ENCODE assay signal across 19 cellular contexts in the genomic region with DNA sequence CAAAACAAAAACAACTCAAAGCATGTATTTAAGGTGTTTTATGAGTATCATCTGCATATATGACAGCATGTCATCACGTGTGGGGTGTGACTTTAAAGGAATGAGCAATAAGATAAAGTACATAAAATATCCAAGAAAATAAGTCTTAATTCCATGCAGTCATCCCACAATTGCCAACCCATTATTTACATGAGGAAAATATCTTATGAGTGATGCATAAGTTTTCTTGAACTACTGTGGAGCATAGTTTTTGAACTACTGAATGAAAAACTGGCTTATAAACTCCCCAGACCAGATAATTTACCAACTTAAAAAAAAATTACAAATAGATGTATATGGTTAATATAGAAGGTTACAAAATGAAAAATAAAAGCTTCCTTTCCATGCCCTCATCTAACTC. TPM values are rescaled to one million over a fixed set of nuclear protein-coding genes. Genes with fewer than 3 reads are reported as not detected.
DNase-seq lines count a peak whose midpoint lies in the region; ATAC-seq, FAIRE-seq and TF ChIP-seq lines count a peak whose summit lies in the region.
"Had no signal": no experiment of that assay in that cellular context is flagged by ENCODE, and none has a peak within 500 bp of the region (broad histone marks: within the 10 kb centered on the region; RNA-seq: fewer than 3 reads in every experiment).

No MANE protein-coding gene starts in this region.

- dilution Hi-C loops in IMR-90 (cut with HindIII; ENCODE audit: low sequenced_read_pairs, unreplicated experiment) = no loop called here

- no TSS peak for BruUV-seq in IMR-90 (replicated peaks; lab: Mats Ljungman, UMichigan)

- H3K9ac ChIP-seq in IMR-90 (ENCODE audit: low read depth, low read length) = no peak overlapping the region

- peak overlapping the region; percentile 4; the same call in 1 of the 2 replicates for H3K23ac ChIP-seq in IMR-90 (ENCODE audit: low read depth, low read length)

- H3K4me2 ChIP-seq in IMR-90 (ENCODE audit: low read depth, low read length) = no peak overlapping the region

- H3K14ac ChIP-seq in IMR-90 (replicated peaks; ENCODE audit: low read depth, low read length) = no peak overlapping the region

- H3K27me3 Mint-ChIP-seq in activated T-cell treated with anti-CD3 and anti-CD28 coated beads, Interleukin-2, amount 50 U/mL, for 24 hours = no peaks in the 10 kb centered on the region
- no peaks in the 10 kb centered on the region for H3K27me3 Mint-ChIP-seq in activated T-cell treated with anti-CD3 and anti-CD28 coated beads, Interleukin-2, amount 50 U/mL, for 72 hours (ENCODE audit: low read depth)
- H3K27me3 Mint-ChIP-seq: CD4-positive, alpha-beta T cell had no signal

- H3K9me3 ChIP-seq in IMR-90 (ENCODE audit: control insufficient read depth, insufficient read depth, low read length) = no peaks in the 10 kb centered on the region
- H3K9me3 ChIP-seq: BE2C, Caco-2, HAP-1 had no signal

- H4K8ac ChIP-seq in IMR-90 (ENCODE audit: low read depth in 2 of 2, low read length in 2 of 2) = no peak overlapping the region

- H3K56ac ChIP-seq in IMR-90 (ENCODE audit: extremely low read depth, insufficient read depth, low read length) = no peak overlapping the region

- CTCF ChIA-PET in IMR-90 (lab: Yijun Ruan, JAX) = interaction anchor here (1.4 kb wide), 1 partner anchor 203 kb away, joined by 4 read pairs; no protein-coding TSS in a partner anchor

- no peak for TF ChIP-seq POLR2A in IMR-90 (IDR thresholded peaks at IDR 0.05; ENCODE audit: low read depth, low read length)

- no peak overlapping the region for H2BK20ac ChIP-seq in IMR-90 (ENCODE audit: low read depth, low read length)

- H2AK9ac ChIP-seq in IMR-90 (replicated peaks; ENCODE audit: low read depth, low read length, poor library complexity) = no peak overlapping the region

- no peak for FAIRE-seq in RCC 7860 (lab: Jason Lieb, UNC)
- FAIRE-seq: D721Med, GM12878, K562 had no signal

- WGBS in IMR-90 (ENCODE audit: extremely low coverage in 2 of 2, insufficient read length in 1 of 2), 2 experiments = no CpG with 5 or more reads among the region's 1 CpG

- peaks cover 82% of the 10 kb centered on the region for H3K36me3 Mint-ChIP-seq in activated T-cell treated with anti-CD3 and anti-CD28 coated beads, Interleukin-2, amount 50 U/mL, for 24 hours (ENCODE audit: low read depth)
- H3K36me3 Mint-ChIP-seq in activated T-cell treated with anti-CD3 and anti-CD28 coated beads, Interleukin-2, amount 50 U/mL, for 72 hours (ENCODE audit: insufficient read depth in 2 of 2) = peaks cover 6 to 23% of the 10 kb centered on the region in 2 donors

- no peak overlapping the region for H3K4me3 Mint-ChIP-seq in activated T-cell treated with anti-CD3 and anti-CD28 coated beads, Interleukin-2, amount 50 U/mL, for 24 hours
- no peak overlapping the region for H3K4me3 Mint-ChIP-seq in activated T-cell treated with anti-CD3 and anti-CD28 coated beads, Interleukin-2, amount 50 U/mL, for 72 hours
- H3K4me3 Mint-ChIP-seq: CD4-positive, alpha-beta T cell had no signal

- peaks cover 5% of the 10 kb centered on the region for H3K4me1 ChIP-seq in IMR-90 (ENCODE audit: control insufficient read depth, insufficient read depth, low read length)
- H3K4me1 ChIP-seq: BE2C, Caco-2, HAP-1 had no signal

- H3K27ac ChIP-seq in IMR-90 (ENCODE audit: insufficient read depth, low read length) = no peak overlapping the region
- H3K27ac ChIP-seq: HL-60 had no signal

- TF ChIP-seq CTCF in IMR-90 (conservative IDR thresholded peaks at IDR 0.05; ENCODE audit: low read depth, low read length) = no peak

- POLR2A ChIA-PET in IMR-90 (lab: Charles Lee; ENCODE audit: unreplicated experiment) = no interaction called here

- no peak for TF ChIP-seq RAD21 in IMR-90 (IDR thresholded peaks at IDR 0.05; ENCODE audit: low read length)

- H3K27ac Mint-ChIP-seq in activated T-cell treated with anti-CD3 and anti-CD28 coated beads, Interleukin-2, amount 50 U/mL, for 24 hours = peak overlapping the region; percentile 47
- H3K27ac Mint-ChIP-seq in activated T-cell treated with anti-CD3 and anti-CD28 coated beads, Interleukin-2, amount 50 U/mL, for 72 hours = no peak overlapping the region

- H2BK120ac ChIP-seq in IMR-90 (ENCODE audit: low read depth, low read length) = no peak overlapping the region

- H3K9me3 Mint-ChIP-seq in activated T-cell treated with anti-CD3 and anti-CD28 coated beads, Interleukin-2, amount 50 U/mL, for 24 hours = no peaks in the 10 kb centered on the region
- H3K9me3 Mint-ChIP-seq in activated T-cell treated with anti-CD3 and anti-CD28 coated beads, Interleukin-2, amount 50 U/mL, for 72 hours = no peaks in the 10 kb centered on the region
- H3K9me3 Mint-ChIP-seq: CD4-positive, alpha-beta T cell had no signal

- H3K4me1 Mint-ChIP-seq in activated T-cell treated with anti-CD3 and anti-CD28 coated beads, Interleukin-2, amount 50 U/mL, for 24 hours (ENCODE audit: low read depth) = peaks cover 16% of the 10 kb centered on the region
- H3K4me1 Mint-ChIP-seq in activated T-cell treated with anti-CD3 and anti-CD28 coated beads, Interleukin-2, amount 50 U/mL, for 72 hours (ENCODE audit: low read depth) = peaks cover 16% of the 10 kb centered on the region

- H2BK15ac ChIP-seq in IMR-90 (ENCODE audit: low read depth, low read length) = no peak overlapping the region

- no peak overlapping the region for H3K4ac ChIP-seq in IMR-90 (ENCODE audit: low read depth, low read length)

- peaks cover 12 to 39% of the 10 kb centered on the region in 2 experiments; a peak in 3 of 4 replicates for H3K79me1 ChIP-seq in IMR-90 (ENCODE audit: low read depth in 1 of 2, low read length in 2 of 2)

- H3K9me1 ChIP-seq in IMR-90 (ENCODE audit: insufficient read depth, low read length) = peaks cover 7% of the 10 kb centered on the region

- no peak for DNase-seq in activated T-cell treated with anti-CD3 and anti-CD28 coated beads, Interleukin-2, amount 50 U/mL, for 24 hours
- DNase-seq in activated T-cell treated with anti-CD3 and anti-CD28 coated beads, Interleukin-2, amount 50 U/mL, for 72 hours = no peak
- DNase-seq in ELR (ENCODE audit: low read depth) (peak; percentile 30), IMR-90 (peak; percentile 58), fibroblast of peridontal ligament (ENCODE audit: extremely low read depth) (peak; percentile 20), RCC 7860 (ENCODE audit: low spot score) (no peak)
- no peak for DNase-seq in activated CD4-positive, alpha-beta T cell treated with anti-CD3 and anti-CD28 coated beads, Interleukin-2, amount 50 U/mL, for 1 hour
- no peak for DNase-seq in activated CD4-positive, alpha-beta T cell treated with anti-CD3 and anti-CD28 coated beads, Interleukin-2, amount 50 U/mL, for 4 hours
- DNase-seq: 8988T; BE2C; C1 segment of cervical spinal cord; Caco-2; CD4-positive, alpha-beta T cell; DMS79 had no signal

- no peak for ATAC-seq in activated T-cell treated with anti-CD3 and anti-CD28 coated beads, Interleukin-2, amount 50 U/mL, for 72 hours (replicated peaks in 1 of 2)
- ATAC-seq in IMR-90 (ENCODE audit: low read depth) = peak; percentile 69
- ATAC-seq: GM12878 had no signal

- H4K20me1 ChIP-seq in IMR-90 (ENCODE audit: insufficient read depth, low read length) = no peaks in the 10 kb centered on the region; the same call in 1 of the 2 replicates

- H3K36me3 ChIP-seq in IMR-90 (ENCODE audit: control insufficient read depth, insufficient read depth, low read length) = peaks cover 32% of the 10 kb centered on the region

- no peak overlapping the region for H4K5ac ChIP-seq in IMR-90 (ENCODE audit: low read depth, low read length)

- H3K18ac ChIP-seq in IMR-90 (ENCODE audit: low read depth, low read length) = no peak overlapping the region

- H3K4me3 ChIP-seq in IMR-90 (ENCODE audit: insufficient read depth, low read depth, low read length) = no peak overlapping the region
- H3K4me3 ChIP-seq: GM12878, HAP-1, K562 had no signal

- no peak overlapping the region for H4K91ac ChIP-seq in IMR-90 (ENCODE audit: insufficient read depth, low read depth, low read length)

- no peak overlapping the region for H2AK5ac ChIP-seq in IMR-90 (ENCODE audit: low read depth, low read length)

- in situ Hi-C loops in IMR-90 (cut with MboI; ENCODE audit: low sequenced_read_pairs) = no loop called here

- H2BK5ac ChIP-seq in IMR-90 (ENCODE audit: low read depth, low read length, poor library complexity, severe bottlenecking) = no peak overlapping the region

- no peaks in the 10 kb centered on the region for H3K27me3 ChIP-seq in IMR-90 (ENCODE audit: control insufficient read depth, insufficient read depth, low read length)
- H3K27me3 ChIP-seq: BE2C had no signal

- H2AFZ ChIP-seq in IMR-90 (replicated peaks; ENCODE audit: low read length, poor library complexity) = no peak overlapping the region

- intact Hi-C loops in IMR-90 (cut with micrococcal nuclease) = no loop called here

TF ChIP-seq in IMR-90, 13 proteins besides CTCF, POLR2A, EP300 and RAD21 (continues in another document):
- peak; percentile 76 for TF ChIP-seq BHLHE40 (IDR thresholded peaks at IDR 0.05; ENCODE audit: low read depth, low read length)
- TF ChIP-seq NFE2L2 (IDR thresholded peaks at IDR 0.05; ENCODE audit: low read depth, low read length) = no peak
- no peak for TF ChIP-seq SMC3 (IDR thresholded peaks at IDR 0.05; ENCODE audit: low read depth, low read length)
- TF ChIP-seq MXI1 (IDR thresholded peaks at IDR 0.05; ENCODE audit: borderline replicate concordance, low read depth, low read length) = no peak

RNA-seq across cellular contexts. Expression of gene MTMR11, which starts 29.7 kb away (rescaled TPM):
- 1 to 10 TPM; 6.9 to 9.2 TPM for total RNA-seq in activated T-cell treated with anti-CD3 and anti-CD28 coated beads, Interleukin-2, amount 50 U/mL, for 72 hours
- 1.7 and 2.0 TPM in 2 replicates for total RNA-seq in IMR-90 (2012; rRNA removed)
- polyA plus RNA-seq in IMR-90 (2012; rRNA removed) = 14.3 and 14.6 TPM in 2 replicates
- 4.5 and 6.0 TPM in 2 replicates for polyA plus RNA-seq in IMR-90 (2012; cell fraction: cytosol; rRNA removed)
- polyA plus RNA-seq in IMR-90 (2012; cell fraction: nucleus; rRNA removed; ENCODE audit: low replicate concordance) = 64.8 and 76.3 TPM in 2 replicates

RNA-seq across cellular contexts. Expression of gene SF3B4, which starts 38.8 kb away (rescaled TPM):
- 10 to 100 TPM; 59.7 to 74.4 TPM for total RNA-seq in activated T-cell treated with anti-CD3 and anti-CD28 coated beads, Interleukin-2, amount 50 U/mL, for 72 hours
- 6.6 and 11.4 TPM in 2 replicates for total RNA-seq in IMR-90 (2012; rRNA removed)
- polyA plus RNA-seq in IMR-90 (2012; rRNA removed) = 62.6 and 64.4 TPM in 2 replicates
- polyA plus RNA-seq in IMR-90 (2012; cell fraction: cytosol; rRNA removed) = 29.9 and 58.3 TPM in 2 replicates
- 49.8 and 67.0 TPM in 2 replicates for polyA plus RNA-seq in IMR-90 (2012; cell fraction: nucleus; rRNA removed; ENCODE audit: low replicate concordance)

RNA-seq across cellular contexts. Expression of gene OTUD7B, which starts 44.1 kb away (rescaled TPM):
- 10 to 100 TPM; 30.3 to 34.8 TPM for total RNA-seq in activated T-cell treated with anti-CD3 and anti-CD28 coated beads, Interleukin-2, amount 50 U/mL, for 72 hours
- total RNA-seq in IMR-90 (2012; rRNA removed) = 18.1 and 18.6 TPM in 2 replicates
- 6.9 and 7.5 TPM in 2 replicates for polyA plus RNA-seq in IMR-90 (2012; rRNA removed)
- 1.9 and 5.8 TPM in 2 replicates for polyA plus RNA-seq in IMR-90 (2012; cell fraction: cytosol; rRNA removed)
- 2.8 and 4.6 TPM in 2 replicates for polyA plus RNA-seq in IMR-90 (2012; cell fraction: nucleus; rRNA removed; ENCODE audit: low replicate concordance)

RNA-seq across cellular contexts. Expression of gene SV2A, which starts 48.8 kb away (rescaled TPM):
- total RNA-seq in activated T-cell treated with anti-CD3 and anti-CD28 coated beads, Interleukin-2, amount 50 U/mL, for 72 hours = 10 to 100 TPM; 13.0 to 14.8 TPM
- 15.4 and 16.4 TPM in 2 replicates for total RNA-seq in IMR-90 (2012; rRNA removed)
- 18.1 and 19.6 TPM in 2 replicates for polyA plus RNA-seq in IMR-90 (2012; rRNA removed)
- polyA plus RNA-seq in IMR-90 (2012; cell fraction: cytosol; rRNA removed) = 14.5 and 15.6 TPM in 2 replicates
- polyA plus RNA-seq in IMR-90 (2012; cell fraction: nucleus; rRNA removed; ENCODE audit: low replicate concordance) = 22.0 and 25.1 TPM in 2 replicates

Comparison
In these comparisons a context has a peak if more than half of its experiments do, and no peak if none do; other contexts are left out.
1. DNase-seq: peak in ELR (single experiment), IMR-90 (single experiment) and fibroblast of peridontal ligament (single experiment); none in activated T-cell treated with anti-CD3 and anti-CD28 coated beads, Interleukin-2, amount 50 U/mL, for 24 hours (single experiment), activated T-cell treated with anti-CD3 and anti-CD28 coated beads, Interleukin-2, amount 50 U/mL, for 72 hours (0 of 2), activated CD4-positive, alpha-beta T cell treated with anti-CD3 and anti-CD28 coated beads, Interleukin-2, amount 50 U/mL, for 1 hour (single experiment), RCC 7860 (single experiment) and activated CD4-positive, alpha-beta T cell treated with anti-CD3 and anti-CD28 coated beads, Interleukin-2, amount 50 U/mL, for 4 hours (0 of 2).